ENCODE assay signal across 15 cellular contexts in genomic region chr18:35442701-35443100, GRCh38. TPM values are rescaled to one million over a fixed set of nuclear protein-coding genes. Genes with fewer than 3 reads are reported as not detected.
DNase-seq lines count a peak whose midpoint lies in the region; TF ChIP-seq lines count a peak whose summit lies in the region.
"Had no signal": no experiment of that assay in that cellular context is flagged by ENCODE, and none has a peak within 500 bp of the region (broad histone marks: within the 10 kb centered on the region; RNA-seq: fewer than 3 reads in every experiment).

No MANE protein-coding gene starts in this region.

- H3K4me3 ChIP-seq in BLaER1 (no peak overlapping the region), Loucy (ENCODE audit: low read length, poor library complexity, severe bottlenecking) (no peak overlapping the region), osteoblast (ENCODE audit: insufficient read depth, low read length) (no peak overlapping the region)

- no peaks in the 10 kb centered on the region for H3K9me3 ChIP-seq in BLaER1
- no peaks in the 10 kb centered on the region for H3K9me3 ChIP-seq in Loucy (ENCODE audit: insufficient read depth, low read depth, low read length)
- H3K9me3 ChIP-seq in osteoblast (ENCODE audit: low read depth, low read length) = no peaks in the 10 kb centered on the region

- no peaks in the 10 kb centered on the region for H4K20me1 ChIP-seq in BLaER1
- no peaks in the 10 kb centered on the region for H4K20me1 ChIP-seq in Loucy (ENCODE audit: insufficient read depth, low read length, poor library complexity, severe bottlenecking)
- no peaks in the 10 kb centered on the region for H4K20me1 ChIP-seq in osteoblast (ENCODE audit: insufficient read depth, low read length)

- no TSS peak for BruUV-seq in Calu3 (replicated peaks; lab: Mats Ljungman, UMichigan)

- H3K27ac Mint-ChIP-seq in dendritic cell treated with granulocyte-macrophage colony-stimulating factor and Interleukin-4, amounts not matched to agents 40 ng/mL and 50 ng/mL, for 4 days = peak overlapping the region; percentile 37
- no peak overlapping the region for H3K27ac Mint-ChIP-seq in Calu3 (ENCODE audit: unreplicated experiment)
- H3K27ac Mint-ChIP-seq: CD4-positive, alpha-beta memory T cell; HFFc6 had no signal

- H3K4me1 Mint-ChIP-seq in dendritic cell treated with granulocyte-macrophage colony-stimulating factor and Interleukin-4, amounts not matched to agents 40 ng/mL and 50 ng/mL, for 4 days (ENCODE audit: low read depth) = peaks cover 21% of the 10 kb centered on the region
- H3K4me1 Mint-ChIP-seq in Calu3 (ENCODE audit: low read depth, unreplicated experiment) = peaks cover 12% of the 10 kb centered on the region
- H3K4me1 Mint-ChIP-seq: CD4-positive, alpha-beta memory T cell had no signal

- H3F3A ChIP-seq in Loucy (ENCODE audit: low read depth) = no peaks in the 10 kb centered on the region

- H3K36me3 Mint-ChIP-seq in dendritic cell treated with granulocyte-macrophage colony-stimulating factor and Interleukin-4, amounts not matched to agents 40 ng/mL and 50 ng/mL, for 4 days (ENCODE audit: low read depth) = no peaks in the 10 kb centered on the region
- peaks cover 4% of the 10 kb centered on the region for H3K36me3 Mint-ChIP-seq in Calu3 (ENCODE audit: insufficient read depth, unreplicated experiment)
- H3K36me3 Mint-ChIP-seq: CD4-positive, alpha-beta memory T cell had no signal

- H2AFZ ChIP-seq in Loucy (ENCODE audit: low read length) (peak overlapping the region; percentile 35; the same call in 1 of the 2 replicates), osteoblast (ENCODE audit: low read length) (peak overlapping the region; percentile 2)

- no peaks in the 10 kb centered on the region for H3K9me3 Mint-ChIP-seq in dendritic cell treated with granulocyte-macrophage colony-stimulating factor and Interleukin-4, amounts not matched to agents 40 ng/mL and 50 ng/mL, for 4 days
- H3K9me3 Mint-ChIP-seq in Calu3 (ENCODE audit: low read depth, unreplicated experiment) = no peaks in the 10 kb centered on the region
- H3K9me3 Mint-ChIP-seq: CD4-positive, alpha-beta memory T cell; HFFc6 had no signal

- TF ChIP-seq CTCF in Loucy (conservative IDR thresholded peaks at IDR 0.05; ENCODE audit: low read length) (no peak), osteoblast (IDR thresholded peaks at IDR 0.05; ENCODE audit: extremely low read depth, low read depth, low read length) (no peak), Calu3 (IDR thresholded peaks at IDR 0.05; ENCODE audit: unreplicated experiment) (no peak)

- H3K9me2 ChIP-seq in Loucy (replicated peaks; ENCODE audit: low read depth, low read length) = no peaks in the 10 kb centered on the region

- H3K4me1 ChIP-seq in BLaER1 (peaks cover 22% of the 10 kb centered on the region), Loucy (ENCODE audit: insufficient read depth, low read length, poor library complexity, severe bottlenecking) (no peaks in the 10 kb centered on the region), osteoblast (ENCODE audit: insufficient read depth, low read length) (peaks cover 22% of the 10 kb centered on the region)

- H3K27ac ChIP-seq in BLaER1 = peak overlapping the region; percentile 55; the same call in 1 of the 2 replicates
- H3K27ac ChIP-seq in osteoblast (ENCODE audit: low read depth, low read length) = no peak overlapping the region

- H3K4me2 ChIP-seq in BLaER1 (peak overlapping the region; percentile 55), Loucy (ENCODE audit: low read depth, low read length, poor library complexity, severe bottlenecking) (no peak overlapping the region), osteoblast (ENCODE audit: insufficient read depth, low read length) (no peak overlapping the region)

- DNase-seq in osteoblast (ENCODE audit: insufficient read length, low spot score, missing footprints) (no peak), cerebellar nuclear complex (lab: John Stamatoyannopoulos, UW) (no peak), GM19240 (ENCODE audit: insufficient read length, low spot score) (no peak), Calu3 (no peak)
- DNase-seq in activated CD4-positive, alpha-beta T cell treated with anti-CD3 and anti-CD28 coated beads, Interleukin-2, amount 50 U/mL, for 1 hour = no peak
- DNase-seq: ACHN; CD4-positive, alpha-beta memory T cell; HFFc6; NCI-H1417; NCI-H1930; NCI-H2171 treated with DMSO at 0.1 percent for 48 hours; NCI-H774 had no signal

- H3K36me3 ChIP-seq in BLaER1 = no peaks in the 10 kb centered on the region
- no peaks in the 10 kb centered on the region for H3K36me3 ChIP-seq in Loucy (ENCODE audit: insufficient read depth, low read length)
- no peaks in the 10 kb centered on the region for H3K36me3 ChIP-seq in osteoblast (ENCODE audit: insufficient read depth, low read length)

- peaks cover 6% of the 10 kb centered on the region for H3K27me3 Mint-ChIP-seq in dendritic cell treated with granulocyte-macrophage colony-stimulating factor and Interleukin-4, amounts not matched to agents 40 ng/mL and 50 ng/mL, for 4 days
- H3K27me3 Mint-ChIP-seq in Calu3 (ENCODE audit: unreplicated experiment) = no peaks in the 10 kb centered on the region

- H3K9ac ChIP-seq in BLaER1 = no peak overlapping the region
- H3K9ac ChIP-seq in Loucy (ENCODE audit: low read depth, low read length, poor library complexity, severe bottlenecking) = no peak overlapping the region

- H3K27me3 ChIP-seq in BLaER1 = no peaks in the 10 kb centered on the region
- H3K27me3 ChIP-seq in Loucy (ENCODE audit: insufficient read depth, low read length, poor library complexity, severe bottlenecking) = no peaks in the 10 kb centered on the region
- H3K27me3 ChIP-seq in osteoblast (ENCODE audit: insufficient read depth, low read length) = no peaks in the 10 kb centered on the region

- intact Hi-C loops in dendritic cell treated with granulocyte-macrophage colony-stimulating factor and Interleukin-4, amounts not matched to agents 40 ng/mL and 50 ng/mL, for 4 days (cut with micrococcal nuclease) = no loop called here
- intact Hi-C loops in Calu3 (cut with micrococcal nuclease; ENCODE audit: unreplicated experiment) = no loop called here

- H3K4me3 Mint-ChIP-seq in dendritic cell treated with granulocyte-macrophage colony-stimulating factor and Interleukin-4, amounts not matched to agents 40 ng/mL and 50 ng/mL, for 4 days = no peak overlapping the region
- no peak overlapping the region for H3K4me3 Mint-ChIP-seq in Calu3 (ENCODE audit: low read depth, unreplicated experiment)
- H3K4me3 Mint-ChIP-seq: CD4-positive, alpha-beta memory T cell; HFFc6 had no signal

- no peaks in the 10 kb centered on the region for H3K79me2 ChIP-seq in Loucy (ENCODE audit: insufficient read depth, low read length)
- peaks cover 3% of the 10 kb centered on the region for H3K79me2 ChIP-seq in osteoblast (ENCODE audit: insufficient read depth, low read length)

- CTCF ChIA-PET in Calu3 (lab: Charles Lee) = no interaction called here

RNA-seq across cellular contexts. Expression of gene INO80C, which starts 55.1 kb away (rescaled TPM):
- 9.0 and 14.4 TPM in 2 replicates for total RNA-seq in osteoblast
- total RNA-seq in Calu3 (2022) = 27.0 and 41.9 TPM in 2 replicates
